Comparison of ENCODE assay signal across 11 cellular contexts in genomic region chr5:150050172-150050811, GRCh38. TPM values are rescaled to one million over a fixed set of nuclear protein-coding genes. Genes with fewer than 3 reads are reported as not detected.
DNase-seq lines count a peak whose midpoint lies in the region; ATAC-seq and TF ChIP-seq lines count a peak whose summit lies in the region.
"Not testable (repeated sequence)": the region's sequence is repeated elsewhere in the genome, so short reads cannot be mapped to it uniquely, and the experiment has no call there.
"Had no signal": no experiment of that assay in that cellular context is flagged by ENCODE, and none has a peak within 500 bp of the region (broad histone marks: within the 10 kb centered on the region; RNA-seq: fewer than 3 reads in every experiment).

No MANE protein-coding gene starts in this region.

- WGBS in psoas muscle, 3 donors = 87 to 92% (median 88%) methylated on average over 14 of the region's 14 CpGs

- BruUV-seq in HCT116 (replicated peaks; lab: Mats Ljungman, UMichigan) = not testable (repeated sequence)

- intact Hi-C loops in HCT116 (cut with micrococcal nuclease); psoas muscle (cut with DNase I): not testable (repeated sequence)

- not testable (repeated sequence) for H2AFZ ChIP-seq in HCT116 (ENCODE audit: low read depth, low read length, poor library complexity, severe bottlenecking)

- H3K27ac ChIP-seq in HCT116 (ENCODE audit: low read depth, low read length); coronary artery; psoas muscle: not testable (repeated sequence)
- H3K27ac ChIP-seq in SJSA1 (peak overlapping the region; percentile 16), foreskin keratinocyte (peak overlapping the region; percentile 29)

- not testable (repeated sequence) for H3K9me2 ChIP-seq in HCT116 (ENCODE audit: insufficient read depth)

- TF ChIP-seq POLR2A in HCT116 (IDR thresholded peaks at IDR 0.05; ENCODE audit: borderline replicate concordance, extremely low read depth, insufficient read depth, insufficient read length) = not testable (repeated sequence)

- peak overlapping the region; percentile 42 for H3K4me2 ChIP-seq in HCT116 (ENCODE audit: low read length)

- CTCF ChIA-PET in HCT116 (lab: Charles Lee) = not testable (repeated sequence)

- H4K20me1 ChIP-seq in HCT116 (ENCODE audit: insufficient read depth) = not testable (repeated sequence)

- H3K4me3 ChIP-seq in AG10803 (ENCODE audit: low read length); HCT116 (replicated peaks in 1 of 2; ENCODE audit: low read depth in 1 of 2, low read length in 2 of 2); SJSA1; coronary artery; psoas muscle: not testable (repeated sequence)

- not testable (repeated sequence) for H3K9me3 ChIP-seq in HCT116 (ENCODE audit: control insufficient read depth in 1 of 2, insufficient read depth in 1 of 2, low read depth in 1 of 2, low read length in 2 of 2); SJSA1 (replicated peaks); psoas muscle

- peaks cover 90% of the 10 kb centered on the region for H3K36me3 Mint-ChIP-seq in activated T-helper 17 cell treated with anti-CD3 and anti-CD28 coated beads, Interleukin-2, amount 50 U/mL, for 72 hours (ENCODE audit: low read depth)

- not testable (repeated sequence) for H3K4me3 Mint-ChIP-seq in activated T-helper 17 cell treated with anti-CD3 and anti-CD28 coated beads, Interleukin-2, amount 50 U/mL, for 72 hours

- peaks cover 0 to 34% of the 10 kb centered on the region in 2 experiments; a peak in 2 of 4 replicates for H3K4me1 ChIP-seq in HCT116 (ENCODE audit: control insufficient read depth in 1 of 2, insufficient read depth in 2 of 2, low read length in 2 of 2)
- H3K4me1 ChIP-seq in SJSA1 (replicated peaks) = peaks cover 46% of the 10 kb centered on the region
- H3K4me1 ChIP-seq in foreskin keratinocyte, psoas muscle: not testable (repeated sequence)

- H3K9me3 Mint-ChIP-seq in activated T-helper 17 cell treated with anti-CD3 and anti-CD28 coated beads, Interleukin-2, amount 50 U/mL, for 72 hours = not testable (repeated sequence)

- not testable (repeated sequence) for H3K4me1 Mint-ChIP-seq in activated T-helper 17 cell treated with anti-CD3 and anti-CD28 coated beads, Interleukin-2, amount 50 U/mL, for 72 hours

- peak; percentile 85 for ATAC-seq in HCT116
- ATAC-seq in activated T-helper 17 cell treated with anti-CD3 and anti-CD28 coated beads, Interleukin-2, amount 50 U/mL, for 72 hours (replicated peaks) = peak; percentile 84
- ATAC-seq in foreskin keratinocyte = peak; percentile 80
- ATAC-seq in psoas muscle = peak in 3 of 4 donors; percentile 22 to 63 (median 40)

- not testable (repeated sequence) for TF ChIP-seq CTCF in AG10803 (conservative IDR thresholded peaks at IDR 0.05; ENCODE audit: low read length); HCT116 (IDR thresholded peaks at IDR 0.05 in 2 of 3, conservative IDR thresholded peaks at IDR 0.05 in 1 of 3; ENCODE audit: borderline replicate concordance in 1 of 3, insufficient read depth in 1 of 3, low read depth in 2 of 3, low read length in 2 of 3); coronary artery (IDR thresholded peaks at IDR 0.05); foreskin keratinocyte (conservative IDR thresholded peaks at IDR 0.05); psoas muscle (IDR thresholded peaks at IDR 0.05)

- H3K27me3 Mint-ChIP-seq in activated T-helper 17 cell treated with anti-CD3 and anti-CD28 coated beads, Interleukin-2, amount 50 U/mL, for 72 hours = not testable (repeated sequence)

- H3K9ac ChIP-seq in HCT116 (ENCODE audit: low read length) = peak overlapping the region; percentile 3; the same call in 1 of the 2 replicates

- TF ChIP-seq RAD21 in HCT116 (IDR thresholded peaks at IDR 0.05; ENCODE audit: low read depth) = not testable (repeated sequence)

- H3K27ac Mint-ChIP-seq in activated T-helper 17 cell treated with anti-CD3 and anti-CD28 coated beads, Interleukin-2, amount 50 U/mL, for 72 hours = peak overlapping the region; percentile 20

- H3K27me3 ChIP-seq in HCT116 (ENCODE audit: insufficient read depth, low read length); SJSA1 (replicated peaks); foreskin keratinocyte; psoas muscle (ENCODE audit: insufficient read depth in 3 of 3, low read length in 2 of 3): not testable (repeated sequence)

- DNase-seq in AG10803 (ENCODE audit: low read depth) (peak; percentile 12), HCT116 (ENCODE audit: low read depth, low spot score) (peak; percentile 63), MV-4-11 (lab: John Stamatoyannopoulos, UW) (peak; percentile 25), SJSA1 (ENCODE audit: low read depth in 1 of 2, low spot score in 2 of 2) (peak; percentile 44 to 71), coronary artery (ENCODE audit: low spot score) (peak; percentile 64), foreskin keratinocyte (peak; percentile 57 to 81), psoas muscle (peak in 1 of 2 donors; percentile 33)

- peaks cover 46 to 55% of the 10 kb centered on the region in 2 experiments; a peak in 3 of 4 replicates for H3K36me3 ChIP-seq in HCT116 (ENCODE audit: control insufficient read depth in 1 of 2, insufficient read depth in 2 of 2, low read length in 2 of 2)
- H3K36me3 ChIP-seq in SJSA1 = peaks cover 99% of the 10 kb centered on the region
- H3K36me3 ChIP-seq in psoas muscle (ENCODE audit: insufficient read depth in 1 of 2, low read depth in 1 of 2) = peaks cover 43 to 99% of the 10 kb centered on the region in 2 donors

- H3K79me2 ChIP-seq in HCT116 (ENCODE audit: insufficient read depth, low read length) = not testable (repeated sequence)

- POLR2A ChIA-PET in HCT116 (lab: Charles Lee) = not testable (repeated sequence)

- RAD21 ChIA-PET in HCT116 (lab: Charles Lee; ENCODE audit: low non-redundant PET in 1 of 2, low total read pairs in 2 of 2, uncharacterized antibody in 2 of 2, unreplicated experiment in 2 of 2) = not testable (repeated sequence)

TF ChIP-seq in HCT116, 20 proteins besides CTCF, POLR2A, EP300 and RAD21:
- TF ChIP-seq MAX (IDR thresholded peaks at IDR 0.05) (peak; percentile 91), CBX3 (IDR thresholded peaks at IDR 0.05; ENCODE audit: low read depth) (0 out of 2 replicates have a peak, but pooled peaks have one; percentile 31), SP1 (IDR thresholded peaks at IDR 0.05; ENCODE audit: low read depth) (peak; percentile 28; the same call in 1 of the 2 replicates), EGR1 (IDR thresholded peaks at IDR 0.05; ENCODE audit: low read depth) (peak; percentile 79), JUND (IDR thresholded peaks at IDR 0.05) (peak; percentile 75), YY1 (IDR thresholded peaks at IDR 0.05; ENCODE audit: extremely low read depth, insufficient replicate concordance, low read depth, low read length) (peak; percentile 17), FOSL1 (IDR thresholded peaks at IDR 0.05; ENCODE audit: low read depth) (peak; percentile 75), POLR2AphosphoS5 (IDR thresholded peaks at IDR 0.05; ENCODE audit: low read depth, low read length) (peak; percentile 22; the same call in 1 of the 2 replicates)

RNA-seq across cellular contexts. Expression of gene CSF1R, which starts 36.1 kb away (rescaled TPM):
- total RNA-seq in HCT116 (2021; ENCODE audit: unreplicated experiment) = 0.17 TPM
- 0.30 and 0.43 TPM in 2 replicates for polyA plus RNA-seq in HCT116 (2012)
- total RNA-seq in SJSA1 (2014; rRNA removed; shearing (Covaris generic)) = 1.2 TPM in 1 of 2 replicates, not detected in the other
- 1 to 10 TPM in 1 of 2 donors, under 1 TPM in 1; 0.87 to 2.8 TPM for total RNA-seq in activated T-helper 17 cell treated with anti-CD3 and anti-CD28 coated beads, Interleukin-2, amount 50 U/mL, for 72 hours
- not detected in 2 replicates for total RNA-seq in foreskin keratinocyte
- 0.02 TPM in 1 of 2 replicates, not detected in the other for polyA plus RNA-seq in foreskin keratinocyte
- total RNA-seq in psoas muscle = 10 to 100 TPM in 2 of 4 donors, 1 to 10 TPM in 2; 4.2 to 20.0 (median 10.7) TPM
- 1 to 10 TPM; 1.2 to 1.6 (median 1.3) TPM for polyA plus RNA-seq in psoas muscle
- total RNA-seq: CD4-positive, CD25-positive, alpha-beta regulatory T cell; GM23338 had no signal
- polyA plus RNA-seq: neural cell had no signal

RNA-seq across cellular contexts. Expression of gene HMGXB3, which starts 49.8 kb away (rescaled TPM):
- 41.8 TPM for total RNA-seq in HCT116 (2021; ENCODE audit: unreplicated experiment)
- polyA plus RNA-seq in HCT116 (2012) = 32.6 and 33.9 TPM in 2 replicates
- 46.6 and 65.8 TPM in 2 replicates for total RNA-seq in SJSA1 (2014; rRNA removed; shearing (Covaris generic))
- total RNA-seq in activated T-helper 17 cell treated with anti-CD3 and anti-CD28 coated beads, Interleukin-2, amount 50 U/mL, for 72 hours = 10 to 100 TPM; 28.2 to 42.6 TPM
- 38.2 and 42.0 TPM in 2 replicates for total RNA-seq in foreskin keratinocyte
- 16.5 and 17.3 TPM in 2 replicates for polyA plus RNA-seq in foreskin keratinocyte
- 10 to 100 TPM; 12.6 to 23.2 (median 17.9) TPM for total RNA-seq in psoas muscle
- polyA plus RNA-seq in psoas muscle = 10 to 100 TPM in 2 of 3 donors, 1 to 10 TPM in 1; 8.6 to 22.6 (median 15.4) TPM

RNA-seq across cellular contexts. Expression of gene TIGD6, which starts 49.8 kb away (rescaled TPM):
- total RNA-seq in HCT116 (2021; ENCODE audit: unreplicated experiment) (2.1 TPM), foreskin keratinocyte (3.1 and 3.6 TPM in 2 replicates), psoas muscle (1 to 10 TPM; 1.9 to 4.2 (median 2.9) TPM)
- 2.7 and 3.6 TPM in 2 replicates for polyA plus RNA-seq in HCT116 (2012)
- total RNA-seq in SJSA1 (2014; rRNA removed; shearing (Covaris generic)) = 5.3 and 10.0 TPM in 2 replicates
- total RNA-seq in activated T-helper 17 cell treated with anti-CD3 and anti-CD28 coated beads, Interleukin-2, amount 50 U/mL, for 72 hours = 1 to 10 TPM; 2.4 to 3.3 TPM
- polyA plus RNA-seq in foreskin keratinocyte (2.7 and 3.0 TPM in 2 replicates), psoas muscle (1 to 10 TPM; 1.4 to 7.8 (median 2.4) TPM)
